ENCODE assay signal across 17 cellular contexts in the genomic region with DNA sequence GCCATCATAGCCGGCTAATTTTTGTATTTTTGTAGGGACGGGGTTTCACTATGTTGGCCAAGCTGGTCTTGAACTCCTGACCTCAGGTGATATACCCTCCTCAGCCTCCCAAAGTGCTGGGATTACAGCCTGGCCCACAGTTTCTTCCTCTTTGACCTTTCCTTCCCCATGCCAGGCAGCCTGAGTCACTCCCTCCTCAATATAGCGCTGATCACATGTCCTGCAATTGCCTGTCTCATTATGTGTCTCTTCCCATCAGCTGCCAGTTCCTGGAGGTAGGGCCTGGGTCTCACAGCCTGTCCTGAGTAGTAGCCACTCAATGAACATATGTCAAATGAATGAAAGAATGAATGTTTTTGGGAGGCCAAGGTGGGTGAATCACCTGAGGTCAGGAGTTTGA.
"Had no signal": no experiment of that assay in that cellular context is flagged by ENCODE, and none has a peak within 500 bp of the region (broad histone marks: within the 10 kb centered on the region; RNA-seq: fewer than 3 reads in every experiment).

No MANE protein-coding gene starts in this region.

- H3K27me3 Mint-ChIP-seq: dendritic cell treated with granulocyte-macrophage colony-stimulating factor and Interleukin-4, amounts not matched to agents 40 ng/mL and 50 ng/mL, for 4 days; effector memory CD8-positive, alpha-beta T cell; memory B cell; stimulated activated naive CD8-positive, alpha-beta T cell treated with anti-CD3 and anti-CD28 coated beads, Interleukin-15, amount 100 ng/mL, for 72 hours had no signal

- H3K27me3 ChIP-seq: transverse colon had no signal

- H3K9me3 ChIP-seq: left ventricle myocardium inferior, lower lobe of right lung, thoracic aorta, transverse colon had no signal

- H3K4me1 Mint-ChIP-seq: mesothelial cell of epicardium; stimulated activated naive B cell treated with anti-CD40 and anti-IgM and Interleukin-4, amounts not matched to agents 10 μg/mL and 1 μg/mL and 100 μg/mL, for 72 hours; stimulated activated naive CD8-positive, alpha-beta T cell treated with anti-CD3 and anti-CD28 coated beads, Interleukin-15, amount 100 ng/mL, for 72 hours had no signal

- H3K4me3 Mint-ChIP-seq: dendritic cell treated with granulocyte-macrophage colony-stimulating factor and Interleukin-4, amounts not matched to agents 40 ng/mL and 50 ng/mL, for 4 days; effector memory CD8-positive, alpha-beta T cell; memory B cell; mesothelial cell of epicardium; nephron progenitor cell; stimulated activated naive B cell treated with anti-CD40 and anti-IgM and Interleukin-4, amounts not matched to agents 10 μg/mL and 1 μg/mL and 100 μg/mL, for 72 hours; stimulated activated naive CD8-positive, alpha-beta T cell treated with anti-CD3 and anti-CD28 coated beads, Interleukin-15, amount 100 ng/mL, for 72 hours had no signal

- DNase-seq: effector memory CD8-positive, alpha-beta T cell; glutamatergic neuron; islet precursor cell; left ventricle myocardium inferior; lower lobe of right lung; naive B cell; nephron progenitor cell; stimulated activated CD4-positive, alpha-beta T cell treated with anti-CD3 and anti-CD28 coated beads, Interleukin-2, amount 100 ng/mL, for 24 hours; stimulated activated CD4-positive, alpha-beta T cell treated with anti-CD3 and anti-CD28 coated beads, Interleukin-4, amount 100 ng/mL, for 4 hours; stimulated activated naive B cell treated with anti-CD40 and anti-IgM and Interleukin-4, amounts not matched to agents 10 μg/mL and 1 μg/mL and 100 μg/mL, for 72 hours; stimulated activated naive CD8-positive, alpha-beta T cell treated with anti-CD3 and anti-CD28 coated beads, Interleukin-15, amount 100 ng/mL, for 72 hours; transverse colon had no signal

- H3K27ac Mint-ChIP-seq: dendritic cell treated with granulocyte-macrophage colony-stimulating factor and Interleukin-4, amounts not matched to agents 40 ng/mL and 50 ng/mL, for 4 days; memory B cell; mesothelial cell of epicardium; stimulated activated naive B cell treated with anti-CD40 and anti-IgM and Interleukin-4, amounts not matched to agents 10 μg/mL and 1 μg/mL and 100 μg/mL, for 72 hours had no signal

- H3K27ac ChIP-seq: left ventricle myocardium inferior, lower lobe of right lung, skin epidermis, thoracic aorta, transverse colon had no signal

- H3K36me3 Mint-ChIP-seq: memory B cell; mesothelial cell of epicardium; naive B cell; stimulated activated naive B cell treated with anti-CD40 and anti-IgM and Interleukin-4, amounts not matched to agents 10 μg/mL and 1 μg/mL and 100 μg/mL, for 72 hours had no signal

- H3K9me3 Mint-ChIP-seq: dendritic cell treated with granulocyte-macrophage colony-stimulating factor and Interleukin-4, amounts not matched to agents 40 ng/mL and 50 ng/mL, for 4 days; effector memory CD8-positive, alpha-beta T cell; mesothelial cell of epicardium; naive B cell; nephron progenitor cell; stimulated activated naive B cell treated with anti-CD40 and anti-IgM and Interleukin-4, amounts not matched to agents 10 μg/mL and 1 μg/mL and 100 μg/mL, for 72 hours; stimulated activated naive CD8-positive, alpha-beta T cell treated with anti-CD3 and anti-CD28 coated beads, Interleukin-15, amount 100 ng/mL, for 72 hours had no signal

- H3K4me1 ChIP-seq: left ventricle myocardium inferior, lower lobe of right lung, transverse colon had no signal
